15 cellular contexts compared by ENCODE assay signal in the genomic region with DNA sequence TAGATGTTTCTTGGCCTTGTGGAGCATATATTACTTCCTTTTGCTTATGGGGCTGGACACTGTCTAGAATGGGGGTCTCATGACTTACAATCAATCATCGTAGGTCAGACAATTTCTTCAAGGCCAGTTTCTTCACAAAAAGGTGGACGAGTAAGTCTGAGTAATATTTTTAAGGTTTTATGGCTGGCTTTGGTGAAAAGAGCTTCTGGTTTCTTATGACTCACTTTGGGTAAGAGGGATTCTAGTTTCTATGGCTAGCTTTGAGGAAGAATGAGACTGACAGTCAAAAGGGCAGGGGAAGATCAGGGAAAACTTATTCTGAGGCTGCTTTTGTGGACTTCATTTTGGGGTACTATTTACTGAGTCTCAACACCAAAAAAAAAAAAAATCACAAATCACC.
A peak's percentile ranks its signal among the peaks of the same experiment; 100 is the strongest.
DNase-seq lines count a peak whose midpoint lies in the region; ATAC-seq and TF ChIP-seq lines count a peak whose summit lies in the region.
"Had no signal": no experiment of that assay in that cellular context is flagged by ENCODE, and none has a peak within 500 bp of the region (broad histone marks: within the 10 kb centered on the region; RNA-seq: fewer than 3 reads in every experiment).

No MANE protein-coding gene starts in this region.

- CTCF ChIA-PET in SK-N-SH (lab: Yijun Ruan, JAX) (no interaction called here), PC-3 (lab: Charles Lee) (no interaction called here)
- CTCF ChIA-PET in CD8-positive, alpha-beta memory T cell (lab: Charles Lee): no interaction called here

- TF ChIP-seq CTCF in SK-N-SH (IDR thresholded peaks at IDR 0.05) (no peak), PC-3 (conservative IDR thresholded peaks at IDR 0.05; ENCODE audit: low read depth, low read length) (no peak)

- H4K91ac ChIP-seq in trophoblast cell (ENCODE audit: low read depth, low read length): no peak overlapping the region

- peaks cover 0 to 15% (median 4%) of the 10 kb centered on the region in 5 donors for H3K9me3 Mint-ChIP-seq in CD8-positive, alpha-beta memory T cell
- H3K9me3 Mint-ChIP-seq: HFFc6 had no signal

- H3K4me2 ChIP-seq in SK-N-SH (no peak overlapping the region), PC-3 (ENCODE audit: low read length) (peak overlapping the region; percentile 31; the same call in 1 of the 2 replicates), trophoblast cell (ENCODE audit: low read length) (no peak overlapping the region)

- no peak for TF ChIP-seq RAD21 in SK-N-SH (IDR thresholded peaks at IDR 0.05; ENCODE audit: low read length)

- H3K9me3 ChIP-seq in SK-N-SH (no peaks in the 10 kb centered on the region), PC-3 (ENCODE audit: low read length) (no peaks in the 10 kb centered on the region), trophoblast cell (ENCODE audit: insufficient read depth, low read depth, low read length) (no peaks in the 10 kb centered on the region)
- H3K9me3 ChIP-seq in CD8-positive, alpha-beta memory T cell (ENCODE audit: low read length): no peaks in the 10 kb centered on the region
- H3K9me3 ChIP-seq: Caco-2 had no signal

- H3K14ac ChIP-seq in trophoblast cell (ENCODE audit: low read length): no peak overlapping the region

- no peak overlapping the region for H2AK5ac ChIP-seq in trophoblast cell (ENCODE audit: low read length)

- peak overlapping the region; percentile 14 for H2BK12ac ChIP-seq in trophoblast cell (ENCODE audit: low read length)

- H3K36me3 ChIP-seq in SK-N-SH (replicated peaks in 1 of 2; ENCODE audit: control insufficient read depth in 1 of 2, insufficient read depth in 2 of 2, low read length in 1 of 2) (no peaks in the 10 kb centered on the region), PC-3 (ENCODE audit: low read depth, low read length) (no peaks in the 10 kb centered on the region), trophoblast cell (ENCODE audit: control insufficient read depth in 1 of 2, insufficient read depth in 2 of 2, low read length in 2 of 2) (no peaks in the 10 kb centered on the region)
- no peaks in the 10 kb centered on the region for H3K36me3 ChIP-seq in CD8-positive, alpha-beta memory T cell (ENCODE audit: insufficient read depth, low read length)

- H3K9me2 ChIP-seq in SK-N-SH (no peaks in the 10 kb centered on the region), PC-3 (replicated peaks; ENCODE audit: low read length) (no peaks in the 10 kb centered on the region)

- peaks cover 13% of the 10 kb centered on the region for H3F3A ChIP-seq in SK-N-SH (replicated peaks; ENCODE audit: insufficient read depth)
- H3F3A ChIP-seq in PC-3 (ENCODE audit: low read length, unreplicated experiment): no peaks in the 10 kb centered on the region

- H4K8ac ChIP-seq in trophoblast cell (ENCODE audit: low read depth, low read length): no peak overlapping the region

- DNase-seq in SK-N-SH (no peak), PC-3 (peak; percentile 66), trophoblast cell (no peak), NCI-H2081 (lab: John Stamatoyannopoulos, UW) (no peak), NCI-H1417 treated with DMSO at 0.1 percent for 48 hours (lab: John Stamatoyannopoulos, UW) (no peak)
- no peak for DNase-seq in CD8-positive, alpha-beta memory T cell
- DNase-seq: Caco-2; CD8-positive, alpha-beta T cell; DND-41; GF-D8; HCEC 1CT; HFFc6 had no signal

- H2AFZ ChIP-seq in SK-N-SH (ENCODE audit: low read depth) (no peak overlapping the region), PC-3 (ENCODE audit: low read length) (no peak overlapping the region), trophoblast cell (ENCODE audit: insufficient read depth, low read length, poor library complexity) (no peak overlapping the region)

- H3K18ac ChIP-seq in trophoblast cell (ENCODE audit: low read length): no peak overlapping the region

- no peaks in the 10 kb centered on the region; a peak in 1 of 4 replicates for H3K4me1 ChIP-seq in SK-N-SH (ENCODE audit: control insufficient read depth in 1 of 2, insufficient read depth in 2 of 2, low read depth in 1 of 2, low read length in 1 of 2)
- H3K4me1 ChIP-seq in PC-3 (ENCODE audit: insufficient read depth, low read length): peaks cover 32% of the 10 kb centered on the region
- no peaks in the 10 kb centered on the region for H3K4me1 ChIP-seq in trophoblast cell (ENCODE audit: control insufficient read depth in 1 of 2, insufficient read depth in 2 of 2, low read length in 2 of 2)
- H3K4me1 ChIP-seq in CD8-positive, alpha-beta memory T cell (ENCODE audit: insufficient read depth, low read length): no peaks in the 10 kb centered on the region
- H3K4me1 ChIP-seq: Caco-2 had no signal

- H3K23ac ChIP-seq in trophoblast cell (ENCODE audit: low read length): no peak overlapping the region

- intact Hi-C loops in PC-3 (cut with micrococcal nuclease): no loop called here

- H3K27me3 ChIP-seq in SK-N-SH (ENCODE audit: insufficient read depth) (no peaks in the 10 kb centered on the region), PC-3 (ENCODE audit: low read length) (no peaks in the 10 kb centered on the region), trophoblast cell (ENCODE audit: insufficient read depth, low read length) (no peaks in the 10 kb centered on the region)
- no peaks in the 10 kb centered on the region for H3K27me3 ChIP-seq in CD8-positive, alpha-beta memory T cell (ENCODE audit: insufficient read depth, low read length, poor library complexity, severe bottlenecking)

- ATAC-seq in SK-N-SH treated with all-trans-retinoic acid at 6 μM for 48 hours (no peak), PC-3 (peak; percentile 53)
- ATAC-seq: CD8-positive, alpha-beta T cell had no signal

- TF ChIP-seq EP300 in SK-N-SH (IDR thresholded peaks at IDR 0.05; ENCODE audit: borderline replicate concordance in 1 of 2, low read depth in 1 of 2, low read length in 1 of 2): no peak

- POLR2A ChIA-PET in SK-N-SH (lab: Yijun Ruan, JAX): no interaction called here
- POLR2A ChIA-PET in PC-3 (lab: Charles Lee; ENCODE audit: unreplicated experiment): interaction anchor here (0.5 to 0.6 kb wide), 3 partner anchors 11 to 236 kb away, joined by 3 to 9 read pairs (median 5); no protein-coding TSS in a partner anchor
- POLR2A ChIA-PET in CD8-positive, alpha-beta memory T cell (lab: Charles Lee): no interaction called here

- H2BK5ac ChIP-seq in trophoblast cell (ENCODE audit: low read depth, low read length, poor library complexity): no peak overlapping the region

- H3K79me2 ChIP-seq in SK-N-SH (ENCODE audit: insufficient read depth): no peaks in the 10 kb centered on the region
- H3K79me2 ChIP-seq in PC-3 (ENCODE audit: low read length): no peaks in the 10 kb centered on the region
- no peaks in the 10 kb centered on the region for H3K79me2 ChIP-seq in trophoblast cell (ENCODE audit: control insufficient read depth, insufficient read depth, low read length, poor library complexity)

- H3K9ac ChIP-seq in SK-N-SH (no peak overlapping the region), PC-3 (ENCODE audit: low read length) (no peak overlapping the region), trophoblast cell (ENCODE audit: low read length) (no peak overlapping the region)

- H3K27ac ChIP-seq in SK-N-SH (ENCODE audit: low read depth in 2 of 2, low read length in 1 of 2): no peak overlapping the region
- H3K27ac ChIP-seq in PC-3 (ENCODE audit: low read length): peak overlapping the region; percentile 22; the same call in 1 of the 2 replicates
- no peak overlapping the region for H3K27ac ChIP-seq in trophoblast cell (ENCODE audit: low read depth, low read length)
- H3K27ac ChIP-seq in CD8-positive, alpha-beta memory T cell (ENCODE audit: low read depth, low read length): no peak overlapping the region
- H3K27ac ChIP-seq: 22Rv1 had no signal

- H3K4me3 ChIP-seq in SK-N-SH (ENCODE audit: low read depth in 2 of 2, low read length in 1 of 2) (no peak overlapping the region), PC-3 (ENCODE audit: low read length) (no peak overlapping the region), trophoblast cell (ENCODE audit: low read depth, low read length) (no peak overlapping the region)
- no peak overlapping the region for H3K4me3 ChIP-seq in CD8-positive, alpha-beta memory T cell (ENCODE audit: low read length)

- H4K12ac ChIP-seq in trophoblast cell (ENCODE audit: low read depth, low read length): no peak overlapping the region

- WGBS in SK-N-SH (ENCODE audit: low lambda C conversion rate): 66% methylated on average over 2 of the region's 2 CpGs
- WGBS in trophoblast cell (ENCODE audit: extremely low coverage, insufficient coverage, insufficient read length): no CpG with 5 or more reads among the region's 2 CpGs

- no peak overlapping the region for H3K4me3 Mint-ChIP-seq in CD8-positive, alpha-beta memory T cell
- H3K4me3 Mint-ChIP-seq: CD14-positive monocyte; CD8-positive, alpha-beta T cell; HFFc6 had no signal

- H2BK120ac ChIP-seq in trophoblast cell (ENCODE audit: insufficient read depth, low read length, poor library complexity): no peak overlapping the region

- no peaks in the 10 kb centered on the region for H3K79me1 ChIP-seq in trophoblast cell (ENCODE audit: low read length)

- BruUV-seq in PC-3 (replicated peaks; lab: Mats Ljungman, UMichigan): no TSS peak

- no peak overlapping the region for H3K27ac Mint-ChIP-seq in CD8-positive, alpha-beta memory T cell
- H3K27ac Mint-ChIP-seq: CD14-positive monocyte; CD8-positive, alpha-beta T cell; HFFc6 had no signal

- H3K4ac ChIP-seq in trophoblast cell (ENCODE audit: low read depth, low read length): no peak overlapping the region

- H3K4me1 Mint-ChIP-seq in CD8-positive, alpha-beta memory T cell: no peaks in the 10 kb centered on the region
- H3K4me1 Mint-ChIP-seq: CD14-positive monocyte had no signal

- no peaks in the 10 kb centered on the region for H4K20me1 ChIP-seq in SK-N-SH (ENCODE audit: insufficient read depth)
- no peaks in the 10 kb centered on the region for H4K20me1 ChIP-seq in PC-3 (ENCODE audit: low read length)

- no peaks in the 10 kb centered on the region for H3K27me3 Mint-ChIP-seq in CD8-positive, alpha-beta memory T cell

- H3K36me3 Mint-ChIP-seq in CD8-positive, alpha-beta memory T cell: no peaks in the 10 kb centered on the region
- H3K36me3 Mint-ChIP-seq: CD14-positive monocyte; CD8-positive, alpha-beta T cell had no signal

TF ChIP-seq in SK-N-SH, 30 proteins besides CTCF, POLR2A, EP300 and RAD21 (continues in another document):
- TF ChIP-seq RCOR1 (IDR thresholded peaks at IDR 0.05; ENCODE audit: low read length) (no peak), SMC3 (IDR thresholded peaks at IDR 0.05; ENCODE audit: low read depth, low read length) (no peak)
